ENCODE assay signal across 8 cellular contexts in the genomic region with DNA sequence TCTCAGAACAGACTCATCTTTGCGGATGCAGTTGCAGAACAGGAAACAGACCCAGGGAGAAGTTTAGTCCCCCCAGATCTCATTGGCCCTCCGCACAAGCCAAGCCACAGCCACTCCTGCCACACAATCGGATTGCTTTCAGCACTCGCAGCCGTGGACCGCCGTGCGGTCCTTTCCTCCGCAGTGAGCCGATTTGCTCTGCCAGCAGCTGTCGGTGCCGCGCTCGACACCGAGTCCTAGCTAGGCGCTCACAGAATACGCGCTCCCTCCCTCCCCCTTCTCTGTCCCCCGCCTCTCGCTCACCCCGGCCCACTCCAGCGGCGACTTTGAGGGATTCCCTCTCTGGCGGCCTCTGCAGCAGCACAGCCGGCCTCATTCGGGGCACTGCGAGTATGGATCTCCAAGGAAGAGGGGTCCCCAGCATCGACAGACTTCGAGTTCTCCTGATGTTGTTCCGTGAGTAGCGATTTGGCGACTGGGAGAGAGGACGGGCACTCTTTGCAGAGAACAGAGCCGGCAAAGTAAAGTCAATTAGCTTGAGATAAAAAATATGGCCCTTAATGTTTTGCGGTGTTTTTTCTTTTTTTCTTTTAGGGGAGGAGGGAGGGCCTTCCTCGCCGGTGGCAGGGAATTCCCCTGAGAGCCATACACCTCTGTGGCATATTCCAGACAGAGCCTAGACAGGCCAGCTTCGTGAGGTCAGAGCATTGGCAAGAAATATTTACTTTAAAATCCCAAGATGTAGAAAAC. TPM values are rescaled to one million over a fixed set of nuclear protein-coding genes. Genes with fewer than 3 reads are reported as not detected.
A peak's percentile ranks its signal among the peaks of the same experiment; 100 is the strongest.
DNase-seq lines count a peak whose midpoint lies in the region; ATAC-seq and TF ChIP-seq lines count a peak whose summit lies in the region.

A gene with protein sequence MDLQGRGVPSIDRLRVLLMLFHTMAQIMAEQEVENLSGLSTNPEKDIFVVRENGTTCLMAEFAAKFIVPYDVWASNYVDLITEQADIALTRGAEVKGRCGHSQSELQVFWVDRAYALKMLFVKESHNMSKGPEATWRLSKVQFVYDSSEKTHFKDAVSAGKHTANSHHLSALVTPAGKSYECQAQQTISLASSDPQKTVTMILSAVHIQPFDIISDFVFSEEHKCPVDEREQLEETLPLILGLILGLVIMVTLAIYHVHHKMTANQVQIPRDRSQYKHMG (plus strand): TSS at position 130 of the 750 bp plus-strand sequence. CDS start 263 bp downstream, at position 393.

- TF ChIP-seq CTCF in thoracic aorta (IDR thresholded peaks at IDR 0.05) = no peak

- CTCF ChIA-PET in activated naive CD4-positive, alpha-beta T cell treated with anti-CD3 and anti-CD28 coated beads for 36 hours (lab: Charles Lee) = interaction anchor here (1.4 kb wide), 1 partner anchor 464 kb away, joined by 3 read pairs; no protein-coding TSS in a partner anchor
- CTCF ChIA-PET in activated CD4-positive, alpha-beta memory T cell treated with anti-CD3 and anti-CD28 coated beads for 36 hours (lab: Charles Lee) = interaction anchor here (0.8 kb wide), 1 partner anchor 105 kb away, joined by 3 read pairs; no protein-coding TSS in a partner anchor

- ATAC-seq in thoracic aorta (ENCODE audit: insufficient number of reproducible peaks, low FRiP score, low read depth) (no peak), GM19455 (IDR thresholded peaks at IDR 0.05; ENCODE audit: unreplicated experiment) (no peak)

- H3K27ac Mint-ChIP-seq in activated naive CD4-positive, alpha-beta T cell treated with anti-CD3 and anti-CD28 coated beads for 36 hours = no peak within 1 kb of the TSS
- H3K27ac Mint-ChIP-seq in activated CD4-positive, alpha-beta memory T cell treated with anti-CD3 and anti-CD28 coated beads for 36 hours = no peak within 1 kb of the TSS

- H3K9me3 ChIP-seq in iPS-18a (ENCODE audit: control insufficient read depth, low read depth, low read length) = no peaks in the 10 kb centered on the region
- no peaks in the 10 kb centered on the region for H3K9me3 ChIP-seq in thoracic aorta

- H3K4me3 Mint-ChIP-seq in activated naive CD4-positive, alpha-beta T cell treated with anti-CD3 and anti-CD28 coated beads for 36 hours = no peak within 1 kb of the TSS
- no peak within 1 kb of the TSS for H3K4me3 Mint-ChIP-seq in activated CD4-positive, alpha-beta memory T cell treated with anti-CD3 and anti-CD28 coated beads for 36 hours

- H3K4me1 ChIP-seq in iPS-18a (ENCODE audit: control insufficient read depth, low read depth, low read length) (peaks cover 35% of the 10 kb centered on the region), thoracic aorta (ENCODE audit: control insufficient read depth in 1 of 2, low read depth in 2 of 2) (peaks cover 12 to 24% of the 10 kb centered on the region in 2 donors)

- H3K27ac ChIP-seq in iPS-18a (ENCODE audit: low read length) (no peak within 1 kb of the TSS), thoracic aorta (no peak within 1 kb of the TSS)

- no peaks in the 10 kb centered on the region for H3K9me3 Mint-ChIP-seq in activated naive CD4-positive, alpha-beta T cell treated with anti-CD3 and anti-CD28 coated beads for 36 hours
- no peaks in the 10 kb centered on the region for H3K9me3 Mint-ChIP-seq in activated CD4-positive, alpha-beta memory T cell treated with anti-CD3 and anti-CD28 coated beads for 36 hours

- H3K4me3 ChIP-seq in iPS-18a (ENCODE audit: low read length) (peak within 1 kb of the TSS; percentile 63), thoracic aorta (peak within 1 kb of the TSS; percentile 60)

- no peaks in the 10 kb centered on the region for H3K36me3 Mint-ChIP-seq in activated naive CD4-positive, alpha-beta T cell treated with anti-CD3 and anti-CD28 coated beads for 36 hours (ENCODE audit: low read depth)
- H3K36me3 Mint-ChIP-seq in activated CD4-positive, alpha-beta memory T cell treated with anti-CD3 and anti-CD28 coated beads for 36 hours = no peaks in the 10 kb centered on the region

- POLR2A ChIA-PET in activated CD4-positive, alpha-beta memory T cell treated with anti-CD3 and anti-CD28 coated beads for 36 hours (lab: Charles Lee) = no interaction called here

- H3K4me1 Mint-ChIP-seq in activated naive CD4-positive, alpha-beta T cell treated with anti-CD3 and anti-CD28 coated beads for 36 hours (ENCODE audit: low read depth) = no peaks in the 10 kb centered on the region
- no peaks in the 10 kb centered on the region for H3K4me1 Mint-ChIP-seq in activated CD4-positive, alpha-beta memory T cell treated with anti-CD3 and anti-CD28 coated beads for 36 hours (ENCODE audit: low read depth)

- intact Hi-C loops in activated naive CD4-positive, alpha-beta T cell treated with anti-CD3 and anti-CD28 coated beads for 36 hours (cut with micrococcal nuclease) = no loop called here
- intact Hi-C loops in activated CD4-positive, alpha-beta memory T cell treated with anti-CD3 and anti-CD28 coated beads for 36 hours (cut with micrococcal nuclease) = no loop called here

- H3K27me3 ChIP-seq in iPS-18a (ENCODE audit: control insufficient read depth, insufficient read depth, low read length) (peaks cover 97% of the 10 kb centered on the region), thoracic aorta (replicated peaks; ENCODE audit: insufficient read depth) (no peaks in the 10 kb centered on the region)

- DNase-seq in NCI-H1694 treated with DMSO at 0.1 percent for 48 hours (lab: John Stamatoyannopoulos, UW) (peak; percentile 31), NCI-H1694 (lab: John Stamatoyannopoulos, UW) (no peak), SW480 (ENCODE audit: low spot score) (peak; percentile 13), thoracic aorta (ENCODE audit: low spot score) (no peak)
- no peak for DNase-seq in activated naive CD4-positive, alpha-beta T cell treated with anti-CD3 and anti-CD28 coated beads for 36 hours
- DNase-seq in activated CD4-positive, alpha-beta memory T cell treated with anti-CD3 and anti-CD28 coated beads for 36 hours = no peak

- peak within 1 kb of the TSS; percentile 11 for H3K9ac ChIP-seq in iPS-18a (ENCODE audit: low read length)

- H3K36me3 ChIP-seq in iPS-18a (ENCODE audit: control insufficient read depth, low read depth, low read length) = no peaks in the 10 kb centered on the region
- H3K36me3 ChIP-seq in thoracic aorta = no peaks in the 10 kb centered on the region

- peaks cover 66% of the 10 kb centered on the region for H3K27me3 Mint-ChIP-seq in activated naive CD4-positive, alpha-beta T cell treated with anti-CD3 and anti-CD28 coated beads for 36 hours (ENCODE audit: low read depth)
- peaks cover 43% of the 10 kb centered on the region for H3K27me3 Mint-ChIP-seq in activated CD4-positive, alpha-beta memory T cell treated with anti-CD3 and anti-CD28 coated beads for 36 hours

RNA-seq across cellular contexts. Expression of the gene that starts here (rescaled TPM):
- not detected for total RNA-seq in thoracic aorta
- not detected for total RNA-seq in activated naive CD4-positive, alpha-beta T cell treated with anti-CD3 and anti-CD28 coated beads for 36 hours
- total RNA-seq in activated CD4-positive, alpha-beta memory T cell treated with anti-CD3 and anti-CD28 coated beads for 36 hours = not detected

Comparison
In these comparisons a context has a peak if more than half of its experiments do, and no peak if none do; other contexts are left out.
1. DNase-seq: peak in NCI-H1694 treated with DMSO at 0.1 percent for 48 hours (single experiment) and SW480 (single experiment); none in NCI-H1694 (single experiment), thoracic aorta (single experiment), activated naive CD4-positive, alpha-beta T cell treated with anti-CD3 and anti-CD28 coated beads for 36 hours (single experiment) and activated CD4-positive, alpha-beta memory T cell treated with anti-CD3 and anti-CD28 coated beads for 36 hours (single experiment).